ENCODE assay signal across 8 cellular contexts in the genomic region with DNA sequence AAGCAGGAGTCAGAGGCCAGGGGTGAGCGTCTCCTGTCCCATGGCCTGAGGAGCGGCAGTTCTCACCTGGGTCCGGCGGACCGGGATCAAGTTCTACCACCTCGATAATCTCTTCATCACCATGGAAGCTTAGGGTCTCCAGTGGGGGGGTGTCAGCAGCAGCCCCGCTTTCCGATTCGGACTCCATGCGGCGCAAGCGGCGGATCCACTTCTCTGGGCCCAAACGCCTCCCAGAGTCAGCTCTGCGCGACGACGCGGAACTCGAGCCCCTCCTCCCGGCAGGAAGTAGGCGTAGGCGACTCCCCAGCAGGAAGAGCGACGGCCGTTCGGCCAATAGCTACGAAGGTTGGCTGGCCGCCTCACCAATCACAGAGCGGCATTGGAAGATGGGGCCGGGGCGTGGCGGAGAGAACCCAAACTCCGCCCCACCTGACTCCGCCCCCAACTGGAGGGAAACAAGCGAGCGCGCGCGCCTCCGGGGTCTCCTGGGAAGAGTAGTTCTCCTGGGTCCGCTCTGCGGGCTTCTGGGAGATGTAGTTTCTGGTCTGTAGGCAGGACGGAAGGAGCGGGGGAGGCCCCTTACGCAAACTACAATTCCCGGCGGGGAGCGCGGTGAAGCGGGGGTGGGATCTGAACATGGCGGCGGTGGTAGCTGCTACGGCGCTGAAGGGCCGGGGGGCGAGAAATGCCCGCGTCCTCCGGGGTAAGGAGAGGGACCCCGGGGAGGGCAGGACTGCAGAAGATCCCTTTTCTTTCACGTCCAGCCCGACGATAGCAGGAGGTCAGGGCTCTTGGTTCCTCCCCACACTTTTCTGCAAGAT. TPM values are rescaled to one million over a fixed set of nuclear protein-coding genes. Genes with fewer than 3 reads are reported as not detected.
DNase-seq lines count a peak whose midpoint lies in the region; ATAC-seq and TF ChIP-seq lines count a peak whose summit lies in the region.

A gene with protein sequence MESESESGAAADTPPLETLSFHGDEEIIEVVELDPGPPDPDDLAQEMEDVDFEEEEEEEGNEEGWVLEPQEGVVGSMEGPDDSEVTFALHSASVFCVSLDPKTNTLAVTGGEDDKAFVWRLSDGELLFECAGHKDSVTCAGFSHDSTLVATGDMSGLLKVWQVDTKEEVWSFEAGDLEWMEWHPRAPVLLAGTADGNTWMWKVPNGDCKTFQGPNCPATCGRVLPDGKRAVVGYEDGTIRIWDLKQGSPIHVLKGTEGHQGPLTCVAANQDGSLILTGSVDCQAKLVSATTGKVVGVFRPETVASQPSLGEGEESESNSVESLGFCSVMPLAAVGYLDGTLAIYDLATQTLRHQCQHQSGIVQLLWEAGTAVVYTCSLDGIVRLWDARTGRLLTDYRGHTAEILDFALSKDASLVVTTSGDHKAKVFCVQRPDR (minus strand): TSS at position 238 of the 821 bp plus-strand sequence. CDS start 51 bp downstream, at position 187.
A gene with protein sequence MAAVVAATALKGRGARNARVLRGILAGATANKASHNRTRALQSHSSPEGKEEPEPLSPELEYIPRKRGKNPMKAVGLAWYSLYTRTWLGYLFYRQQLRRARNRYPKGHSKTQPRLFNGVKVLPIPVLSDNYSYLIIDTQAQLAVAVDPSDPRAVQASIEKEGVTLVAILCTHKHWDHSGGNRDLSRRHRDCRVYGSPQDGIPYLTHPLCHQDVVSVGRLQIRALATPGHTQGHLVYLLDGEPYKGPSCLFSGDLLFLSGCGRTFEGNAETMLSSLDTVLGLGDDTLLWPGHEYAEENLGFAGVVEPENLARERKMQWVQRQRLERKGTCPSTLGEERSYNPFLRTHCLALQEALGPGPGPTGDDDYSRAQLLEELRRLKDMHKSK (plus strand): TSS at position 620 of the 821 bp plus-strand sequence. CDS start 17 bp downstream, at position 637.

- ATAC-seq in GM18502 (IDR thresholded peaks at IDR 0.05; ENCODE audit: poor library complexity, unreplicated experiment) (peak; percentile 89), HG02970 (IDR thresholded peaks at IDR 0.05; ENCODE audit: low FRiP score, unreplicated experiment) (peak; percentile 87), right cardiac atrium (peak; percentile 92 to 95)

- peak within 1 kb of the TSS; percentile 79 to 85 for H3K4me3 ChIP-seq in ascending aorta
- peak within 1 kb of the TSS; percentile 86 for H3K4me3 ChIP-seq in right cardiac atrium (ENCODE audit: low read length)
- peak within 1 kb of the TSS; percentile 82 to 85 for H3K4me3 ChIP-seq in uterus

- no peaks in the 10 kb centered on the region for H3K27me3 Mint-ChIP-seq in T-helper 2 cell treated with Interferon-gamma antibody and Interleukin-4, amounts not matched to agents 5 μg/mL and 100 μg/mL, for 36 hours (ENCODE audit: low read depth)

- H3K4me1 ChIP-seq in ascending aorta (peaks cover 12 to 35% of the 10 kb centered on the region in 2 donors), right cardiac atrium (ENCODE audit: control insufficient read depth, insufficient read depth, low read length) (peaks cover 6% of the 10 kb centered on the region), uterus (peaks cover 11 to 22% of the 10 kb centered on the region in 2 donors)

- intact Hi-C loops in ascending aorta (cut with DNase I) (loop anchor here (1.0 to 5.0 kb wide), 6 partner anchors 53 to 297 kb away; a partner anchor contains a TSS), right cardiac atrium (cut with DNase I) (no loop called here), uterus (cut with DNase I; ENCODE audit: low total_unique reads) (loop anchor here (10.0 kb wide), 1 partner anchor 55 kb away; a partner anchor contains a TSS)

- peak; percentile 97 to 99 for DNase-seq in NCI-H1930 (lab: John Stamatoyannopoulos, UW)
- peak; percentile 100 for DNase-seq in T-helper 2 cell treated with Interferon-gamma antibody and Interleukin-4, amounts not matched to agents 5 μg/mL and 100 μg/mL, for 36 hours (ENCODE audit: low spot score)
- DNase-seq in ascending aorta (ENCODE audit: low spot score in 2 of 2): peak; percentile 99 to 100
- peak; percentile 100 for DNase-seq in right cardiac atrium
- peak; percentile 96 for DNase-seq in pulmonary artery endothelial cell (ENCODE audit: low read depth, low spot score)
- DNase-seq in uterus: peak; percentile 100

- H3K27me3 ChIP-seq in ascending aorta (no peaks in the 10 kb centered on the region), right cardiac atrium (ENCODE audit: control insufficient read depth, insufficient read depth) (no peaks in the 10 kb centered on the region), uterus (no peaks in the 10 kb centered on the region)

- H3K36me3 Mint-ChIP-seq in T-helper 2 cell treated with Interferon-gamma antibody and Interleukin-4, amounts not matched to agents 5 μg/mL and 100 μg/mL, for 36 hours (ENCODE audit: low read depth): peaks cover 34% of the 10 kb centered on the region

- H3K4me1 Mint-ChIP-seq in T-helper 2 cell treated with Interferon-gamma antibody and Interleukin-4, amounts not matched to agents 5 μg/mL and 100 μg/mL, for 36 hours (ENCODE audit: low read depth): peaks cover 26% of the 10 kb centered on the region

- under 1% methylated on average over 64 of the region's 64 CpGs for WGBS in right cardiac atrium

- peak in 1 of 3 experiments; percentile 44 for TF ChIP-seq CTCF in ascending aorta (IDR thresholded peaks at IDR 0.05)
- TF ChIP-seq CTCF in uterus (IDR thresholded peaks at IDR 0.05): peak; percentile 20 to 37 (median 30)

- H3K9me3 Mint-ChIP-seq in T-helper 2 cell treated with Interferon-gamma antibody and Interleukin-4, amounts not matched to agents 5 μg/mL and 100 μg/mL, for 36 hours: no peaks in the 10 kb centered on the region

- TF ChIP-seq POLR2A in uterus (IDR thresholded peaks at IDR 0.05): peak; percentile 83

- H3K9me3 ChIP-seq in ascending aorta (no peaks in the 10 kb centered on the region), right cardiac atrium (ENCODE audit: control insufficient read depth, low read length) (no peaks in the 10 kb centered on the region), uterus (no peaks in the 10 kb centered on the region)

- H3K4me3 Mint-ChIP-seq in T-helper 2 cell treated with Interferon-gamma antibody and Interleukin-4, amounts not matched to agents 5 μg/mL and 100 μg/mL, for 36 hours: peak within 1 kb of the TSS; percentile 93

- peak within 1 kb of the TSS; percentile 93 for H3K27ac Mint-ChIP-seq in T-helper 2 cell treated with Interferon-gamma antibody and Interleukin-4, amounts not matched to agents 5 μg/mL and 100 μg/mL, for 36 hours

- H3K36me3 ChIP-seq in ascending aorta: peaks cover 40 to 43% of the 10 kb centered on the region in 2 donors
- no peaks in the 10 kb centered on the region for H3K36me3 ChIP-seq in uterus

- peak within 1 kb of the TSS; percentile 73 to 80 for H3K27ac ChIP-seq in ascending aorta
- peak within 1 kb of the TSS; percentile 61 for H3K27ac ChIP-seq in right cardiac atrium (ENCODE audit: low read length)
- peak within 1 kb of the TSS; percentile 86 for H3K27ac ChIP-seq in uterus

RNA-seq across cellular contexts. Expression of the first gene that starts in this region (rescaled TPM):
- total RNA-seq in ascending aorta (73.7 TPM), right cardiac atrium (10 to 100 TPM; 44.3 to 53.9 (median 49.9) TPM), pulmonary artery endothelial cell (162 and 199 TPM in 2 replicates), uterus (100 to 1,000 TPM in 3 of 4 donors, 10 to 100 TPM in 1; 79.6 to 160 (median 134) TPM)
- 56.6 TPM for polyA plus RNA-seq in right cardiac atrium

RNA-seq across cellular contexts. Expression of the second gene that starts in this region (rescaled TPM):
- total RNA-seq in ascending aorta (45.8 TPM), right cardiac atrium (10 to 100 TPM; 69.3 to 96.5 (median 80.5) TPM), pulmonary artery endothelial cell (18.0 and 20.1 TPM in 2 replicates), uterus (10 to 100 TPM; 11.8 to 47.8 (median 31.7) TPM)
- polyA plus RNA-seq in right cardiac atrium: 157 TPM

Comparison
In these comparisons a context has a peak if more than half of its experiments do, and no peak if none do; other contexts are left out.
1. Peak in every context shown above with its lines: DNase-seq, ATAC-seq, H3K4me3 ChIP-seq and H3K27ac ChIP-seq.
2. intact Hi-C loops: an anchor here in ascending aorta (1.0 to 5.0 kb wide) and uterus (10.0 kb wide); none called in right cardiac atrium.